1 cellular context compared by ENCODE assay signal in the genomic region with DNA sequence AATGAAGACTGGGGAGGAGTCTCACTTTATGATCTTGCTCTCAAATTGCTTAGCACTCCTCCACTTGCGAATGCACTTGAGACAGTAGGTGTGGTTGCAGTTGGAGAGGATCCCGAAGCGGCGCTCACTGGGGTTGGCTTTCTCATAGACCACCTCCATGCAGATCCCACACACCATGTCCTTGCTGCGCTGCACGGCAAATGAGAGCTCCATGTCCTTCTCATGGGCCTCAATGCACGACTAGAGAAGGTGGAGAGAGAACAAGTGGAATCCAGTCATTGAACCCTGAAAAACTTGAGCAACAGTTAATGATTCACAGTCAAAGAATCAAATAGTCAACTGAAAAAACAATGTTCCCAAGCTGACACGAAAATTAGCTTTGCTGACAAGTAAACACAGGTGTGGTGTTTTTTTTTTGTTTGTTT.
TF ChIP-seq lines count a peak whose summit lies in the region.

No MANE protein-coding gene starts in this region.

TF ChIP-seq in H1, 55 proteins besides CTCF, POLR2A, EP300 and RAD21:
- TF ChIP-seq BRCA1 (IDR thresholded peaks at IDR 0.05; ENCODE audit: low read depth, low read length) (no peak), MAFK (IDR thresholded peaks at IDR 0.05; ENCODE audit: low read depth, low read length) (no peak), HDAC2 (IDR thresholded peaks at IDR 0.05; ENCODE audit: borderline replicate concordance in 1 of 2, low read depth in 2 of 2, low read length in 2 of 2) (no peak), HDAC6 (IDR thresholded peaks at IDR 0.05; ENCODE audit: low read depth, low read length) (no peak), SIN3A (conservative IDR thresholded peaks at IDR 0.05 in 1 of 2, IDR thresholded peaks at IDR 0.05 in 1 of 2; ENCODE audit: low read depth in 1 of 2, low read length in 2 of 2) (no peak), BCL11A (IDR thresholded peaks at IDR 0.05; ENCODE audit: low read depth in 2 of 2, low read length in 2 of 2) (no peak), TEAD4 (IDR thresholded peaks at IDR 0.05; ENCODE audit: low read depth, low read length) (no peak), CHD2 (IDR thresholded peaks at IDR 0.05; ENCODE audit: low read length) (no peak), FOSL1 (IDR thresholded peaks at IDR 0.05; ENCODE audit: insufficient read depth, low read depth, low read length) (no peak), NANOG (IDR thresholded peaks at IDR 0.05; ENCODE audit: insufficient read depth, low read depth, low read length, poor library complexity, severe bottlenecking) (no peak), GABPA (IDR thresholded peaks at IDR 0.05; ENCODE audit: borderline replicate concordance, insufficient read depth, low read length) (no peak)
- TF ChIP-seq, protein P1, sequence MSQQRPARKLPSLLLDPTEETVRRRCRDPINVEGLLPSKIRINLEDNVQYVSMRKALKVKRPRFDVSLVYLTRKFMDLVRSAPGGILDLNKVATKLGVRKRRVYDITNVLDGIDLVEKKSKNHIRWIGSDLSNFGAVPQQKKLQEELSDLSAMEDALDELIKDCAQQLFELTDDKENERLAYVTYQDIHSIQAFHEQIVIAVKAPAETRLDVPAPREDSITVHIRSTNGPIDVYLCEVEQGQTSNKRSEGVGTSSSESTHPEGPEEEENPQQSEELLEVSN (IDR thresholded peaks at IDR 0.05), result no peak
